In the genomic region with DNA sequence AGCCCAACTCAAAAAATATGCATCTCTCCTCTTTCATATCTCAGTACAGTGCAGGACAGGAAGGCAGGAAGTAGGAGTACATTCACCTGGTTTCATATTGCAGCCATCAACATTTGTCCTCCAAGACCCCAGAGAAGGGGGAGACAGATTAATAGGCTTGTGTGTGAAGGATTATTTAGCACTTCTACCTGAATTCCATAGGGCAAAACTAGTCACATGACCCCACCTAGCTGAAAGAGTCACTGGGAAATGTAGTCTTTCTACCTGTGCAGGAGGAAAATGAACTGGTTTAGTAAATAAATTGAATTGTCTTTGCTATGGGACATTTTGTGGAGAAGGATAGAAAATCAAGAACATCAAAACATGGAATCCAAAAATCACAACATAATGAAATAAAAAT, we compare ENCODE assay signal across 4 cellular contexts.
TF ChIP-seq lines count a peak whose summit lies in the region.

No MANE protein-coding gene starts in this region.

TF ChIP-seq in SK-N-SH, 30 proteins besides CTCF, POLR2A, EP300 and RAD21:
- TF ChIP-seq RCOR1 (IDR thresholded peaks at IDR 0.05; ENCODE audit: low read length): no peak
- no peak for TF ChIP-seq TEAD4 (IDR thresholded peaks at IDR 0.05; ENCODE audit: borderline replicate concordance, insufficient read depth)
- no peak for TF ChIP-seq EZH2phosphoT487 (IDR thresholded peaks at IDR 0.05; ENCODE audit: borderline replicate concordance, low read depth)
- TF ChIP-seq REST (IDR thresholded peaks at IDR 0.05; ENCODE audit: low read depth, low read length): no peak
- TF ChIP-seq, protein P1, sequence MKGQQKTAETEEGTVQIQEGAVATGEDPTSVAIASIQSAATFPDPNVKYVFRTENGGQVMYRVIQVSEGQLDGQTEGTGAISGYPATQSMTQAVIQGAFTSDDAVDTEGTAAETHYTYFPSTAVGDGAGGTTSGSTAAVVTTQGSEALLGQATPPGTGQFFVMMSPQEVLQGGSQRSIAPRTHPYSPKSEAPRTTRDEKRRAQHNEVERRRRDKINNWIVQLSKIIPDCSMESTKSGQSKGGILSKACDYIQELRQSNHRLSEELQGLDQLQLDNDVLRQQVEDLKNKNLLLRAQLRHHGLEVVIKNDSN (IDR thresholded peaks at IDR 0.05; ENCODE audit: borderline replicate concordance, low read depth): peak; percentile 74; the same call in 1 of the 2 replicates

TF ChIP-seq in SK-N-SH treated with all-trans-retinoic acid at 6 μM for 48 hours, 23 proteins besides CTCF, POLR2A, EP300 and RAD21 (continues in another document):
- TF ChIP-seq PPARA (CRISPR knock-in tag; IDR thresholded peaks at IDR 0.05; ENCODE audit: borderline replicate concordance) (no peak), CSDC2 (CRISPR knock-in tag; IDR thresholded peaks at IDR 0.05) (no peak), ARNTL (CRISPR knock-in tag; IDR thresholded peaks at IDR 0.05; ENCODE audit: borderline replicate concordance, low read depth) (no peak), ZFP30 (CRISPR knock-in tag; IDR thresholded peaks at IDR 0.05) (no peak), TOX (CRISPR knock-in tag; IDR thresholded peaks at IDR 0.05; ENCODE audit: borderline replicate concordance) (no peak), GLIS3 (CRISPR knock-in tag; IDR thresholded peaks at IDR 0.05) (no peak), SNAI2 (CRISPR knock-in tag; IDR thresholded peaks at IDR 0.05) (no peak), POU6F1 (CRISPR knock-in tag; IDR thresholded peaks at IDR 0.05; ENCODE audit: borderline replicate concordance, low read depth) (no peak), ZC3H10 (CRISPR knock-in tag; IDR thresholded peaks at IDR 0.05) (no peak), ZNF565 (CRISPR knock-in tag; conservative IDR thresholded peaks at IDR 0.05; ENCODE audit: low read depth) (no peak)
- TF ChIP-seq, protein P2, sequence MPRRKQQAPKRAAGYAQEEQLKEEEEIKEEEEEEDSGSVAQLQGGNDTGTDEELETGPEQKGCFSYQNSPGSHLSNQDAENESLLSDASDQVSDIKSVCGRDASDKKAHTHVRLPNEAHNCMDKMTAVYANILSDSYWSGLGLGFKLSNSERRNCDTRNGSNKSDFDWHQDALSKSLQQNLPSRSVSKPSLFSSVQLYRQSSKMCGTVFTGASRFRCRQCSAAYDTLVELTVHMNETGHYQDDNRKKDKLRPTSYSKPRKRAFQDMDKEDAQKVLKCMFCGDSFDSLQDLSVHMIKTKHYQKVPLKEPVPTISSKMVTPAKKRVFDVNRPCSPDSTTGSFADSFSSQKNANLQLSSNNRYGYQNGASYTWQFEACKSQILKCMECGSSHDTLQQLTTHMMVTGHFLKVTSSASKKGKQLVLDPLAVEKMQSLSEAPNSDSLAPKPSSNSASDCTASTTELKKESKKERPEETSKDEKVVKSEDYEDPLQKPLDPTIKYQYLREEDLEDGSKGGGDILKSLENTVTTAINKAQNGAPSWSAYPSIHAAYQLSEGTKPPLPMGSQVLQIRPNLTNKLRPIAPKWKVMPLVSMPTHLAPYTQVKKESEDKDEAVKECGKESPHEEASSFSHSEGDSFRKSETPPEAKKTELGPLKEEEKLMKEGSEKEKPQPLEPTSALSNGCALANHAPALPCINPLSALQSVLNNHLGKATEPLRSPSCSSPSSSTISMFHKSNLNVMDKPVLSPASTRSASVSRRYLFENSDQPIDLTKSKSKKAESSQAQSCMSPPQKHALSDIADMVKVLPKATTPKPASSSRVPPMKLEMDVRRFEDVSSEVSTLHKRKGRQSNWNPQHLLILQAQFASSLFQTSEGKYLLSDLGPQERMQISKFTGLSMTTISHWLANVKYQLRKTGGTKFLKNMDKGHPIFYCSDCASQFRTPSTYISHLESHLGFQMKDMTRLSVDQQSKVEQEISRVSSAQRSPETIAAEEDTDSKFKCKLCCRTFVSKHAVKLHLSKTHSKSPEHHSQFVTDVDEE (CRISPR knock-in tag; IDR thresholded peaks at IDR 0.05): no peak

TF ChIP-seq in Ishikawa, 13 proteins besides CTCF, POLR2A, EP300 and RAD21:
- TF ChIP-seq, protein P1 (IDR thresholded peaks at IDR 0.05): peak; percentile 94
- TF ChIP-seq TCF12 (IDR thresholded peaks at IDR 0.05; ENCODE audit: low read depth) (no peak), TEAD4 (IDR thresholded peaks at IDR 0.05) (no peak), YY1 (IDR thresholded peaks at IDR 0.05; ENCODE audit: low read depth) (no peak)

TF ChIP-seq in GM12878, 131 proteins besides CTCF, POLR2A, EP300 and RAD21:
- TF ChIP-seq HCFC1 (IDR thresholded peaks at IDR 0.05; ENCODE audit: low read length): peak; percentile 57; the same call in 1 of the 2 replicates
- TF ChIP-seq RAD51 (IDR thresholded peaks at IDR 0.05): peak; percentile 73
- TF ChIP-seq ZNF217 (IDR thresholded peaks at IDR 0.05): no peak
- TF ChIP-seq, protein P3, sequence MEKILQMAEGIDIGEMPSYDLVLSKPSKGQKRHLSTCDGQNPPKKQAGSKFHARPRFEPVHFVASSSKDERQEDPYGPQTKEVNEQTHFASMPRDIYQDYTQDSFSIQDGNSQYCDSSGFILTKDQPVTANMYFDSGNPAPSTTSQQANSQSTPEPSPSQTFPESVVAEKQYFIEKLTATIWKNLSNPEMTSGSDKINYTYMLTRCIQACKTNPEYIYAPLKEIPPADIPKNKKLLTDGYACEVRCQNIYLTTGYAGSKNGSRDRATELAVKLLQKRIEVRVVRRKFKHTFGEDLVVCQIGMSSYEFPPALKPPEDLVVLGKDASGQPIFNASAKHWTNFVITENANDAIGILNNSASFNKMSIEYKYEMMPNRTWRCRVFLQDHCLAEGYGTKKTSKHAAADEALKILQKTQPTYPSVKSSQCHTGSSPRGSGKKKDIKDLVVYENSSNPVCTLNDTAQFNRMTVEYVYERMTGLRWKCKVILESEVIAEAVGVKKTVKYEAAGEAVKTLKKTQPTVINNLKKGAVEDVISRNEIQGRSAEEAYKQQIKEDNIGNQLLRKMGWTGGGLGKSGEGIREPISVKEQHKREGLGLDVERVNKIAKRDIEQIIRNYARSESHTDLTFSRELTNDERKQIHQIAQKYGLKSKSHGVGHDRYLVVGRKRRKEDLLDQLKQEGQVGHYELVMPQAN (conservative IDR thresholded peaks at IDR 0.05): no peak
- TF ChIP-seq IRF4 (IDR thresholded peaks at IDR 0.05; ENCODE audit: low read depth, low read length): no peak
- peak; percentile 63 for TF ChIP-seq SIX5 (IDR thresholded peaks at IDR 0.05; ENCODE audit: low read depth, low read length, severe bottlenecking)
- no peak for TF ChIP-seq YY1 (IDR thresholded peaks at IDR 0.05; ENCODE audit: low read depth, low read length)
- no peak for TF ChIP-seq TARDBP (IDR thresholded peaks at IDR 0.05; ENCODE audit: borderline replicate concordance)
- no peak for TF ChIP-seq SKIL (IDR thresholded peaks at IDR 0.05; ENCODE audit: low read depth, poor library complexity, severe bottlenecking)
- TF ChIP-seq, protein P1 (IDR thresholded peaks at IDR 0.05; ENCODE audit: borderline replicate concordance, extremely low read length, insufficient read depth, low read depth, low read length): peak; percentile 27
- peak; percentile 39; the same call in 1 of the 2 replicates for TF ChIP-seq ATF3 (IDR thresholded peaks at IDR 0.05; ENCODE audit: borderline replicate concordance, extremely low read depth, low read depth, low read length)
